Comparison of ENCODE assay signal across 29 cellular contexts in the genomic region with DNA sequence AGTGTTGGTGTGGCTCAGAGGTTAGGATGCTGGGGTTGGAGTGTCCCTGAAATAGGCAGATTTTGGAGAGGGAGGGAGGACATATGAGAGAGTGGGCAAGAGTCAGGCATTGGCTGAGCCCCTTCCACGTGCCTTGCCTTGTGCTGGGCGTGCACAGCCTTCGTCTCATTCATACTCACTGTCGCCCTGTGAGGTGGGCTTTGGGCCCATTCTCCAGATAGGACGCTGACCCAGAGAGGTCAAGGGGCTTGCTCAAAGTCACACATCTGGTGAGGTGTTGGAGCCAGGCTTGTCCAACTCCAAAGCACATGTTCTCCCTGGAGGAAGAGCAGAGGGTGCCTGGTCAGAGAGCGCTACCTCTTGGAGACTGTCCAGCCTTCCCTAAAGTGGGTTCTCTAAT.
DNase-seq lines count a peak whose midpoint lies in the region; ATAC-seq, FAIRE-seq and TF ChIP-seq lines count a peak whose summit lies in the region.
"Had no signal": no experiment of that assay in that cellular context is flagged by ENCODE, and none has a peak within 500 bp of the region (broad histone marks: within the 10 kb centered on the region; RNA-seq: fewer than 3 reads in every experiment).

No MANE protein-coding gene starts in this region.

- H2AK5ac ChIP-seq in neuronal stem cell (ENCODE audit: low read depth, low read length) = no peak overlapping the region

- POLR2A ChIA-PET in A549 (lab: Yijun Ruan, JAX) = interaction anchor here (0.7 kb wide), 1 partner anchor 184 kb away, joined by 3 read pairs; no protein-coding TSS in a partner anchor

- no peak overlapping the region for H3K4ac ChIP-seq in neuronal stem cell (ENCODE audit: low read length)

- no peak overlapping the region for H3K27ac Mint-ChIP-seq in T-helper 2 cell treated with Interferon-gamma antibody and Interleukin-4, amounts not matched to agents 5 μg/mL and 100 μg/mL, for 36 hours
- no peak overlapping the region for H3K27ac Mint-ChIP-seq in endodermal cell
- H3K27ac Mint-ChIP-seq: activated naive CD8-positive, alpha-beta T cell; activated T-helper 17 cell treated with anti-CD3 and anti-CD28 coated beads, Interleukin-2, amount 50 U/mL, for 72 hours; HFFc6; T-helper 1 cell treated with Interleukin-12 subunit alpha and Interleukin-12 subunit beta and Interleukin-4 antibody, amounts not matched to agents 30 μg/mL and 1 μg/mL, for 36 hours had no signal

- H3K4me1 Mint-ChIP-seq in T-helper 2 cell treated with Interferon-gamma antibody and Interleukin-4, amounts not matched to agents 5 μg/mL and 100 μg/mL, for 36 hours (ENCODE audit: low read depth) = no peaks in the 10 kb centered on the region
- H3K4me1 Mint-ChIP-seq in endodermal cell = no peaks in the 10 kb centered on the region
- H3K4me1 Mint-ChIP-seq: activated T-helper 17 cell treated with anti-CD3 and anti-CD28 coated beads, Interleukin-2, amount 50 U/mL, for 72 hours; CD4-positive, alpha-beta memory T cell; naive thymus-derived CD8-positive, alpha-beta T cell had no signal

- H3K9me3 Mint-ChIP-seq in T-helper 2 cell treated with Interferon-gamma antibody and Interleukin-4, amounts not matched to agents 5 μg/mL and 100 μg/mL, for 36 hours = no peaks in the 10 kb centered on the region
- H3K9me3 Mint-ChIP-seq in endodermal cell = no peaks in the 10 kb centered on the region
- H3K9me3 Mint-ChIP-seq: activated T-helper 17 cell treated with anti-CD3 and anti-CD28 coated beads, Interleukin-2, amount 50 U/mL, for 72 hours; CD4-positive, alpha-beta memory T cell; HFFc6; mesothelial cell of epicardium; naive thymus-derived CD8-positive, alpha-beta T cell; T-helper 1 cell treated with Interleukin-12 subunit alpha and Interleukin-12 subunit beta and Interleukin-4 antibody, amounts not matched to agents 30 μg/mL and 1 μg/mL, for 36 hours had no signal

- no peak overlapping the region for H3K4me3 Mint-ChIP-seq in T-helper 2 cell treated with Interferon-gamma antibody and Interleukin-4, amounts not matched to agents 5 μg/mL and 100 μg/mL, for 36 hours
- no peak overlapping the region for H3K4me3 Mint-ChIP-seq in endodermal cell
- H3K4me3 Mint-ChIP-seq: activated naive CD8-positive, alpha-beta T cell; activated T-helper 17 cell treated with anti-CD3 and anti-CD28 coated beads, Interleukin-2, amount 50 U/mL, for 72 hours; HFFc6; mesothelial cell of epicardium; naive thymus-derived CD8-positive, alpha-beta T cell; T-helper 1 cell treated with Interleukin-12 subunit alpha and Interleukin-12 subunit beta and Interleukin-4 antibody, amounts not matched to agents 30 μg/mL and 1 μg/mL, for 36 hours had no signal

- H3K79me1 ChIP-seq in neuronal stem cell (ENCODE audit: low read depth, low read length) = peaks cover 1% of the 10 kb centered on the region

- no peak overlapping the region for H2BK120ac ChIP-seq in neuronal stem cell (ENCODE audit: low read depth, low read length)

- H2AFZ ChIP-seq in neuronal stem cell (ENCODE audit: low read length) = no peak overlapping the region

- no peak overlapping the region for H3K18ac ChIP-seq in neuronal stem cell (ENCODE audit: low read length)

- TF ChIP-seq CTCF in A549 (IDR thresholded peaks at IDR 0.05) (no peak), endodermal cell (conservative IDR thresholded peaks at IDR 0.05) (no peak)

- H3K4me1 ChIP-seq in A549 (0 out of 3 replicates have a peak, but pooled peaks cover 3% of the 10 kb centered on the region), endodermal cell (ENCODE audit: control insufficient read depth, insufficient read depth, low read length) (no peaks in the 10 kb centered on the region), neuronal stem cell (ENCODE audit: control insufficient read depth in 2 of 2, insufficient read depth in 1 of 2, low read depth in 1 of 2, low read length in 2 of 2) (peaks cover 0 to 1% of the 10 kb centered on the region in 2 donors)

- peak; percentile 25 to 26; a peak in 3 of 6 replicates for ATAC-seq in A549
- no peak for ATAC-seq in GM21447 (IDR thresholded peaks at IDR 0.05; ENCODE audit: unreplicated experiment)
- ATAC-seq in HG03439 (IDR thresholded peaks at IDR 0.05; ENCODE audit: unreplicated experiment) = no peak
- ATAC-seq: activated T-helper 17 cell treated with anti-CD3 and anti-CD28 coated beads, Interleukin-2, amount 50 U/mL, for 72 hours; left lung; naive thymus-derived CD8-positive, alpha-beta T cell had no signal

- no peak overlapping the region for H3K23ac ChIP-seq in neuronal stem cell (ENCODE audit: low read depth, low read length, poor library complexity)

- H3K9ac ChIP-seq in endodermal cell (ENCODE audit: extremely low read depth, low read length, poor library complexity, severe bottlenecking) (no peak overlapping the region), neuronal stem cell (ENCODE audit: low read depth, low read length, poor library complexity) (no peak overlapping the region)
- H3K9ac ChIP-seq: SK-N-SH had no signal

- peak overlapping the region; percentile 31 for H3K14ac ChIP-seq in neuronal stem cell (ENCODE audit: low read length)

- no peaks in the 10 kb centered on the region for H3K9me3 ChIP-seq in A549
- no peaks in the 10 kb centered on the region for H3K9me3 ChIP-seq in endodermal cell (ENCODE audit: control insufficient read depth, low read length)
- H3K9me3 ChIP-seq in neuronal stem cell (replicated peaks in 1 of 2; ENCODE audit: control insufficient read depth in 2 of 2, insufficient read depth in 1 of 2, low read depth in 1 of 2, low read length in 2 of 2) = peaks cover 0 to 3% of the 10 kb centered on the region in 2 donors
- H3K9me3 ChIP-seq: left lung, SK-N-SH, thoracic aorta, vagina had no signal

- H3K27ac ChIP-seq in A549 (no peak overlapping the region), endodermal cell (ENCODE audit: low read depth, low read length) (no peak overlapping the region), neuronal stem cell (replicated peaks; ENCODE audit: low read length) (no peak overlapping the region)
- H3K27ac ChIP-seq: 22Rv1, left lung, RWPE1, vagina had no signal

- no peak for FAIRE-seq in A549 (lab: Jason Lieb, UNC)
- FAIRE-seq: frontal cortex, GM12892 had no signal

- H4K91ac ChIP-seq in neuronal stem cell (ENCODE audit: low read depth, low read length, poor library complexity) = no peak overlapping the region

- no peak overlapping the region for H2BK12ac ChIP-seq in neuronal stem cell (ENCODE audit: low read length)

- TF ChIP-seq RAD21 in A549 (conservative IDR thresholded peaks at IDR 0.05 in 1 of 2, IDR thresholded peaks at IDR 0.05 in 1 of 2) = no peak

- H3K4me2 ChIP-seq in A549 (no peak overlapping the region), neuronal stem cell (ENCODE audit: insufficient read depth, low read length, poor library complexity, severe bottlenecking) (no peak overlapping the region)
- H3K4me2 ChIP-seq: SK-N-SH, smooth muscle cell had no signal

- peak; percentile 2 for DNase-seq in T-helper 2 cell treated with Interferon-gamma antibody and Interleukin-4, amounts not matched to agents 5 μg/mL and 100 μg/mL, for 36 hours (ENCODE audit: low spot score)
- DNase-seq in T-helper 2 cell = no peak
- no peak for DNase-seq in A549 (ENCODE audit: low read depth in 1 of 2, low spot score in 1 of 2)
- peak; percentile 38 for DNase-seq in endodermal cell
- DNase-seq in neuronal stem cell (ENCODE audit: low spot score) = no peak
- DNase-seq in stimulated activated CD4-positive, alpha-beta T cell treated with anti-CD3 and anti-CD28 coated beads, Interleukin-4, amount 100 ng/mL, for 4 hours = no peak
- DNase-seq: anterior cingulate cortex; CD4-positive, alpha-beta memory T cell; HFFc6; Karpas-422; naive thymus-derived CD8-positive, alpha-beta T cell; NCI-H1694; NCI-H446 treated with DMSO at 0.1 percent for 48 hours; SK-N-SH; stimulated activated CD4-positive, alpha-beta T cell treated with anti-CD3 and anti-CD28 coated beads, Interleukin-1b, Interleukin-23, amount 100 ng/mL, for 48 hours had no signal

- peaks cover 1% of the 10 kb centered on the region for H3K27me3 Mint-ChIP-seq in T-helper 2 cell treated with Interferon-gamma antibody and Interleukin-4, amounts not matched to agents 5 μg/mL and 100 μg/mL, for 36 hours (ENCODE audit: low read depth)
- no peaks in the 10 kb centered on the region for H3K27me3 Mint-ChIP-seq in endodermal cell (ENCODE audit: insufficient read depth)
- H3K27me3 Mint-ChIP-seq: activated T-helper 17 cell treated with anti-CD3 and anti-CD28 coated beads, Interleukin-2, amount 50 U/mL, for 72 hours had no signal

- H3K4me3 ChIP-seq in A549 = no peak overlapping the region
- no peak overlapping the region for H3K4me3 ChIP-seq in endodermal cell (ENCODE audit: low read length)
- H3K4me3 ChIP-seq in neuronal stem cell (ENCODE audit: low read length in 2 of 2) = no peak overlapping the region
- H3K4me3 ChIP-seq: left lung, smooth muscle cell, thoracic aorta, vagina had no signal

- no peak overlapping the region for H2BK5ac ChIP-seq in neuronal stem cell (ENCODE audit: low read length)

- WGBS in A549 (ENCODE audit: missing lambda C conversion rate) = 61% methylated on average over 6 of the region's 6 CpGs
- 86 to 88% methylated on average over 3 to 6 of the region's 6 CpGs for WGBS in endodermal cell (ENCODE audit: insufficient coverage in 1 of 2, insufficient read length in 1 of 2), 2 experiments
- no CpG with 5 or more reads among the region's 6 CpGs for WGBS in neuronal stem cell (ENCODE audit: extremely low coverage in 2 of 2, insufficient read length in 2 of 2, insufficient replicate concordance in 1 of 2), 2 donors

- CTCF ChIA-PET in A549 (lab: Yijun Ruan, JAX) = interaction anchor here (0.6 to 1.5 kb wide), 3 partner anchors 9 to 518 kb away, joined by 3 to 4 read pairs (median 3); no protein-coding TSS in a partner anchor

- H2BK15ac ChIP-seq in neuronal stem cell (ENCODE audit: low read length) = no peak overlapping the region

- TF ChIP-seq EP300 in A549 (IDR thresholded peaks at IDR 0.05) = no peak

- H3K27me3 ChIP-seq in endodermal cell (ENCODE audit: control insufficient read depth, insufficient read depth, low read length, poor library complexity, severe bottlenecking) (no peaks in the 10 kb centered on the region), neuronal stem cell (ENCODE audit: control insufficient read depth in 3 of 3, insufficient read depth in 3 of 3, low read depth in 1 of 3, low read length in 3 of 3) (peaks cover 0 to 6% (median 0%) of the 10 kb centered on the region in 3 experiments)
- H3K27me3 ChIP-seq: left lung, vagina had no signal

- H4K8ac ChIP-seq in neuronal stem cell (ENCODE audit: low read depth, low read length) = no peak overlapping the region

- no peaks in the 10 kb centered on the region for H3K36me3 Mint-ChIP-seq in T-helper 2 cell treated with Interferon-gamma antibody and Interleukin-4, amounts not matched to agents 5 μg/mL and 100 μg/mL, for 36 hours (ENCODE audit: low read depth)
- no peaks in the 10 kb centered on the region for H3K36me3 Mint-ChIP-seq in endodermal cell (ENCODE audit: low read depth)
- H3K36me3 Mint-ChIP-seq: activated naive CD8-positive, alpha-beta T cell; CD4-positive, alpha-beta memory T cell; mesothelial cell of epicardium; naive thymus-derived CD8-positive, alpha-beta T cell had no signal

- no peaks in the 10 kb centered on the region for H3K36me3 ChIP-seq in endodermal cell (ENCODE audit: control insufficient read depth, insufficient read depth, low read length)
- H3K36me3 ChIP-seq in neuronal stem cell (replicated peaks in 1 of 2; ENCODE audit: control insufficient read depth in 2 of 2, insufficient read depth in 2 of 2, low read length in 2 of 2) = no peaks in the 10 kb centered on the region
- H3K36me3 ChIP-seq: thoracic aorta, vagina had no signal

- no peak for TF ChIP-seq POLR2A in A549 (IDR thresholded peaks at IDR 0.05; ENCODE audit: low read length)

Comparison
In these comparisons a context has a peak if more than half of its experiments do, and no peak if none do; other contexts are left out.
1. DNase-seq: peak in T-helper 2 cell treated with Interferon-gamma antibody and Interleukin-4, amounts not matched to agents 5 μg/mL and 100 μg/mL, for 36 hours (single experiment) and endodermal cell (single experiment); none in T-helper 2 cell (0 of 5), A549 (0 of 2), neuronal stem cell (single experiment) and stimulated activated CD4-positive, alpha-beta T cell treated with anti-CD3 and anti-CD28 coated beads, Interleukin-4, amount 100 ng/mL, for 4 hours (0 of 2).
2. ATAC-seq: peak in A549 (2 of 2); none in GM21447 (single experiment) and HG03439 (single experiment).